In the genomic region with DNA sequence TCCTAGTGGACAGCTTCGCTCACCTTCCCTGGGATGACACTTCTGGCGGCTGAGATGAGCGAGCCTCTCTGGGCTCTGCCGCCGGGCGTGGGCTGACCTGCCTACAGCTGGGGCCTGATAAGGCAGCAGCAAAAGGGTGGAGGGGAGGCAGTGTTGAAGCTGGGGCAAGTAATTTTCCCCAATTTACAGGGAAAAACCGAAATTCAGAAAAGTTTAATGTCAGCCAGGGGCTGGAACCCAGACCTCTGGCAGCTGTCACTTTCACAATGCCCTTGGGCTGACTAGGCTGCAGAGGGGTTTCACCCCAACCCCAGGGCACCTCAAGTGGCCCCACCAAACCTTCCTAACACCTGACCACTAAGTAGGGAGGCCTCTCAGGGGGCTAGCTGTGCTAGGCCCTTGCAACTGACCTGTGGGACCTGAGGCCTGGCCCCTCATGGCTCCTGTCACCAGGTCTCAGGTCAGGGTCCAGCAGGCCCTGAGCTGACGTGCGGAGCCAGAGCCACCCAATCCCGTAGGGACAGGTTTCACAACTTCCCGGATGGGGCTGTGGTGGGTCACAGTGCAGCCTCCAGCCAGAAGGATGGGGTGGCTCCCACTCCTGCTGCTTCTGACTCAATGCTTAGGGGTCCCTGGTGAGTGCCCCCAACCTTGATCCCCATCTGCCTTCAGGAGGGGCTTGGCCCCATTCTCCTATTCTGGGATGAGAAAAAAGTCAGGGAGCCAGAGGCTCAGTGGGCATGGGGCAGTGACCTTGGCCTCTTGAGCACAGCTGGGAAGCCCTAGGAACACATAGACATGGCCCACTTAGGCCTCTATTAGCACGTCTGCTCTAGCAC, we compare ENCODE assay signal across 8 cellular contexts. TPM values are rescaled to one million over a fixed set of nuclear protein-coding genes. Genes with fewer than 3 reads are reported as not detected.
DNase-seq lines count a peak whose midpoint lies in the region; ATAC-seq and TF ChIP-seq lines count a peak whose summit lies in the region.
"Not testable (repeated sequence)": the region's sequence is repeated elsewhere in the genome, so short reads cannot be mapped to it uniquely, and the experiment has no call there.

No MANE protein-coding gene starts in this region.

- H3K14ac ChIP-seq in IMR-90 (replicated peaks; ENCODE audit: low read depth, low read length) = peak overlapping the region; percentile 85

- H3K27me3 Mint-ChIP-seq in activated CD4-positive, alpha-beta T cell treated with anti-CD3 and anti-CD28 coated beads, Interleukin-2, amount 10 ng/mL, durations not matched to agents 7 days and 5 days; neural progenitor cell (ENCODE audit: insufficient read depth, low read depth): not testable (repeated sequence)

- not testable (repeated sequence) for H3K36me3 Mint-ChIP-seq in activated CD4-positive, alpha-beta T cell treated with anti-CD3 and anti-CD28 coated beads, Interleukin-2, amount 10 ng/mL, durations not matched to agents 7 days and 5 days (ENCODE audit: low read depth); neural progenitor cell

- H4K91ac ChIP-seq in IMR-90 (ENCODE audit: insufficient read depth, low read depth, low read length) = peak overlapping the region; percentile 95

- not testable (repeated sequence) for TF ChIP-seq RAD21 in IMR-90 (IDR thresholded peaks at IDR 0.05; ENCODE audit: low read length)

- H3K4me1 ChIP-seq in HAP-1 (peaks cover 12% of the 10 kb centered on the region), right atrium auricular region (peaks cover 0 to 43% of the 10 kb centered on the region in 2 donors), testis (peaks cover 27% of the 10 kb centered on the region)
- not testable (repeated sequence) for H3K4me1 ChIP-seq in IMR-90 (ENCODE audit: control insufficient read depth, insufficient read depth, low read length); neural progenitor cell

- intact Hi-C loops in IMR-90 (cut with micrococcal nuclease); testis (cut with DNase I; ENCODE audit: low total_unique reads): not testable (repeated sequence)

- H3K4me3 Mint-ChIP-seq in activated CD4-positive, alpha-beta T cell treated with anti-CD3 and anti-CD28 coated beads, Interleukin-2, amount 10 ng/mL, durations not matched to agents 7 days and 5 days; neural progenitor cell: not testable (repeated sequence)

- not testable (repeated sequence) for TF ChIP-seq POLR2A in IMR-90 (IDR thresholded peaks at IDR 0.05; ENCODE audit: low read depth, low read length); testis (IDR thresholded peaks at IDR 0.05)

- no CpG with 5 or more reads among the region's 12 CpGs for WGBS in IMR-90 (ENCODE audit: extremely low coverage in 2 of 2, insufficient read length in 1 of 2), 2 experiments
- 53 to 57% methylated on average over 12 of the region's 12 CpGs for WGBS in testis, 2 donors

- H2BK120ac ChIP-seq in IMR-90 (ENCODE audit: low read depth, low read length) = peak overlapping the region; percentile 13; the same call in 1 of the 2 replicates

- dilution Hi-C loops in IMR-90 (cut with HindIII; ENCODE audit: low sequenced_read_pairs, unreplicated experiment) = not testable (repeated sequence)

- H3K4me2 ChIP-seq in IMR-90 (ENCODE audit: low read depth, low read length) (peak overlapping the region; percentile 87), neural progenitor cell (peak overlapping the region; percentile 79)

- peak overlapping the region; percentile 91 for H3K4ac ChIP-seq in IMR-90 (ENCODE audit: low read depth, low read length)

- H3K4me1 Mint-ChIP-seq in activated CD4-positive, alpha-beta T cell treated with anti-CD3 and anti-CD28 coated beads, Interleukin-2, amount 10 ng/mL, durations not matched to agents 7 days and 5 days; neural progenitor cell: not testable (repeated sequence)

- peak overlapping the region; percentile 99 for H4K5ac ChIP-seq in IMR-90 (ENCODE audit: low read depth, low read length)

- not testable (repeated sequence) for H3K9me3 Mint-ChIP-seq in activated CD4-positive, alpha-beta T cell treated with anti-CD3 and anti-CD28 coated beads, Interleukin-2, amount 10 ng/mL, durations not matched to agents 7 days and 5 days; neural progenitor cell

- peaks cover 13 to 32% of the 10 kb centered on the region in 2 experiments for H3K79me1 ChIP-seq in IMR-90 (ENCODE audit: low read depth in 1 of 2, low read length in 2 of 2)

- peak overlapping the region; percentile 14; the same call in 1 of the 2 replicates for H3K23ac ChIP-seq in IMR-90 (ENCODE audit: low read depth, low read length)

- H3K9me1 ChIP-seq in IMR-90 (ENCODE audit: insufficient read depth, low read length) = not testable (repeated sequence)

- H3K27ac ChIP-seq in IMR-90 (ENCODE audit: insufficient read depth, low read length) (peak overlapping the region; percentile 86), cingulate gyrus (ENCODE audit: low read depth, low read length) (peak overlapping the region; percentile 96), right atrium auricular region (peak overlapping the region; percentile 81 to 83), testis (peak overlapping the region; percentile 79 to 84)
- H3K27ac ChIP-seq in neural progenitor cell = not testable (repeated sequence)

- not testable (repeated sequence) for H3K9me3 ChIP-seq in HAP-1; IMR-90 (ENCODE audit: control insufficient read depth, insufficient read depth, low read length); right atrium auricular region; neural progenitor cell (ENCODE audit: low read depth); testis

- peak overlapping the region; percentile 85 for H2BK5ac ChIP-seq in IMR-90 (ENCODE audit: low read depth, low read length, poor library complexity, severe bottlenecking)

- BruUV-seq in IMR-90 (replicated peaks; lab: Mats Ljungman, UMichigan) = not testable (repeated sequence)

- H2BK15ac ChIP-seq in IMR-90 (ENCODE audit: low read depth, low read length) = peak overlapping the region; percentile 13; the same call in 1 of the 3 replicates

- H3K18ac ChIP-seq in IMR-90 (ENCODE audit: low read depth, low read length) = peak overlapping the region; percentile 82

- not testable (repeated sequence) for ATAC-seq in IMR-90 (ENCODE audit: low read depth)

- DNase-seq in Daoy (ENCODE audit: low read depth) (peak; percentile 12), HAP-1 (ENCODE audit: low spot score in 2 of 2) (peak in 1 of 2 experiments; percentile 13), right atrium auricular region (ENCODE audit: low spot score) (peak; percentile 75), neural progenitor cell (ENCODE audit: low spot score) (peak; percentile 44), testis (peak; percentile 33)
- DNase-seq in IMR-90 = not testable (repeated sequence)
- DNase-seq in activated CD4-positive, alpha-beta T cell treated with anti-CD3 and anti-CD28 coated beads, Interleukin-2, amount 10 ng/mL, durations not matched to agents 7 days and 5 days = peak; percentile 19

- H3F3A ChIP-seq in neural progenitor cell (ENCODE audit: low read depth) = not testable (repeated sequence)

- in situ Hi-C loops in HAP-1 (cut with MboI; ENCODE audit: low sequenced_read_pairs); IMR-90 (cut with MboI; ENCODE audit: low sequenced_read_pairs): not testable (repeated sequence)

- peak overlapping the region; percentile 85 for H2AFZ ChIP-seq in IMR-90 (replicated peaks; ENCODE audit: low read length, poor library complexity)
- peak overlapping the region; percentile 91 for H2AFZ ChIP-seq in neural progenitor cell (replicated peaks)

- H2BK20ac ChIP-seq in IMR-90 (ENCODE audit: low read depth, low read length) = not testable (repeated sequence)

- H2AK9ac ChIP-seq in IMR-90 (replicated peaks; ENCODE audit: low read depth, low read length, poor library complexity) = peak overlapping the region; percentile 31

- H3K79me2 ChIP-seq in neural progenitor cell (ENCODE audit: low read depth) = peaks cover 40% of the 10 kb centered on the region

- CTCF ChIA-PET in IMR-90 (lab: Yijun Ruan, JAX) = not testable (repeated sequence)
- CTCF ChIA-PET in activated CD4-positive, alpha-beta T cell treated with anti-CD3 and anti-CD28 coated beads, Interleukin-2, amount 10 ng/mL, durations not matched to agents 7 days and 5 days (lab: Charles Lee) = interaction anchor here (0.9 to 1.2 kb wide), 2 partner anchors 82 to 259 kb away, joined by 3 to 4 read pairs; no protein-coding TSS in a partner anchor

- not testable (repeated sequence) for TF ChIP-seq CTCF in IMR-90 (conservative IDR thresholded peaks at IDR 0.05; ENCODE audit: low read depth, low read length); right atrium auricular region (IDR thresholded peaks at IDR 0.05); neural progenitor cell (IDR thresholded peaks at IDR 0.05); testis (IDR thresholded peaks at IDR 0.05)

- H2AK5ac ChIP-seq in IMR-90 (ENCODE audit: low read depth, low read length) = peak overlapping the region; percentile 21

- H4K8ac ChIP-seq in IMR-90 (ENCODE audit: low read depth in 2 of 2, low read length in 2 of 2) = peak overlapping the region; percentile 97 to 99

- H3K27me3 ChIP-seq in HAP-1 (ENCODE audit: low read depth); IMR-90 (ENCODE audit: control insufficient read depth, insufficient read depth, low read length); right atrium auricular region; testis: not testable (repeated sequence)
- peaks cover 28% of the 10 kb centered on the region for H3K27me3 ChIP-seq in neural progenitor cell

- not testable (repeated sequence) for H4K20me1 ChIP-seq in IMR-90 (ENCODE audit: insufficient read depth, low read length); neural progenitor cell (ENCODE audit: low read depth)

- H3K36me3 ChIP-seq in HAP-1 (replicated peaks); IMR-90 (ENCODE audit: control insufficient read depth, insufficient read depth, low read length); right atrium auricular region; neural progenitor cell; testis (ENCODE audit: low read depth, missing control alignments): not testable (repeated sequence)

- peak overlapping the region; percentile 98 for H3K4me3 ChIP-seq in HAP-1
- H3K4me3 ChIP-seq in IMR-90 (ENCODE audit: insufficient read depth, low read depth, low read length) = peak overlapping the region; percentile 74
- peak overlapping the region; percentile 53 to 70 for H3K4me3 ChIP-seq in right atrium auricular region
- peak overlapping the region; percentile 56 for H3K4me3 ChIP-seq in neural progenitor cell
- peak overlapping the region; percentile 79 to 84 for H3K4me3 ChIP-seq in testis

- POLR2A ChIA-PET in IMR-90 (lab: Charles Lee; ENCODE audit: unreplicated experiment); activated CD4-positive, alpha-beta T cell treated with anti-CD3 and anti-CD28 coated beads, Interleukin-2, amount 10 ng/mL, durations not matched to agents 7 days and 5 days (lab: Charles Lee): not testable (repeated sequence)

- peak overlapping the region; percentile 52; the same call in 1 of the 2 replicates for H3K56ac ChIP-seq in IMR-90 (ENCODE audit: extremely low read depth, insufficient read depth, low read length)

- H3K27ac Mint-ChIP-seq in activated CD4-positive, alpha-beta T cell treated with anti-CD3 and anti-CD28 coated beads, Interleukin-2, amount 10 ng/mL, durations not matched to agents 7 days and 5 days; neural progenitor cell: not testable (repeated sequence)

- peak overlapping the region; percentile 86 for H3K9ac ChIP-seq in IMR-90 (ENCODE audit: low read depth, low read length)
- H3K9ac ChIP-seq in neural progenitor cell = not testable (repeated sequence)

RNA-seq across cellular contexts. Expression of gene RNU1-3, which starts 21.5 kb away (rescaled TPM):
- total RNA-seq in Daoy (2014; rRNA removed; shearing (Covaris generic)) = 306 and 832 TPM in 2 replicates
- total RNA-seq in IMR-90 (2012; rRNA removed) (under 0.01 TPM in 2 replicates), right atrium auricular region (not detected), neural progenitor cell (ENCODE audit: low replicate concordance) (under 0.01 TPM in 2 replicates), testis (under 1 TPM; under 0.01 TPM)
- polyA plus RNA-seq in IMR-90 (2012; rRNA removed) (not detected in 2 replicates), testis (ENCODE audit: insufficient read depth, low read depth, low replicate concordance) (18.9 TPM)
- polyA plus RNA-seq in IMR-90 (2012; cell fraction: cytosol; rRNA removed) = not detected in 2 replicates
- polyA plus RNA-seq in IMR-90 (2012; cell fraction: nucleus; rRNA removed; ENCODE audit: low replicate concordance) = not detected in 2 replicates
- 1,000 to 10,000 TPM; 2,316 to 2,477 TPM for total RNA-seq in activated CD4-positive, alpha-beta T cell treated with anti-CD3 and anti-CD28 coated beads, Interleukin-2, amount 10 ng/mL, durations not matched to agents 7 days and 5 days

RNA-seq across cellular contexts. Expression of gene NBPF1, which starts 31.9 kb away (rescaled TPM):
- total RNA-seq in Daoy (2014; rRNA removed; shearing (Covaris generic)) = 41.5 and 42.2 TPM in 2 replicates
- total RNA-seq in IMR-90 (2012; rRNA removed) = 25.3 and 28.3 TPM in 2 replicates
- polyA plus RNA-seq in IMR-90 (2012; rRNA removed) = 17.1 and 18.8 TPM in 2 replicates
- 8.8 and 12.8 TPM in 2 replicates for polyA plus RNA-seq in IMR-90 (2012; cell fraction: cytosol; rRNA removed)
- 23.2 and 44.6 TPM in 2 replicates for polyA plus RNA-seq in IMR-90 (2012; cell fraction: nucleus; rRNA removed; ENCODE audit: low replicate concordance)
- 1 to 10 TPM; 6.7 to 7.7 TPM for total RNA-seq in activated CD4-positive, alpha-beta T cell treated with anti-CD3 and anti-CD28 coated beads, Interleukin-2, amount 10 ng/mL, durations not matched to agents 7 days and 5 days
- 10 to 100 TPM; 15.1 to 20.0 TPM for total RNA-seq in right atrium auricular region
- 54.9 and 69.9 TPM in 2 replicates for total RNA-seq in neural progenitor cell (ENCODE audit: low replicate concordance)
- total RNA-seq in testis = 100 to 1,000 TPM in 1 of 2 donors, 10 to 100 TPM in 1; 75.6 to 109 TPM
- 93.9 TPM for polyA plus RNA-seq in testis (ENCODE audit: insufficient read depth, low read depth, low replicate concordance)

Comparison
In these comparisons a context has a peak if more than half of its experiments do, and no peak if none do; other contexts are left out.
1. RNA of gene RNU1-3, which starts 21.5 kb away (total RNA-seq): 2,316 to 2,477 TPM in activated CD4-positive, alpha-beta T cell treated with anti-CD3 and anti-CD28 coated beads, Interleukin-2, amount 10 ng/mL, durations not matched to agents 7 days and 5 days and 306 to 832 TPM in Daoy; under 0.01 TPM in IMR-90, not detected in right atrium auricular region, under 0.01 TPM in neural progenitor cell and under 0.01 TPM in testis; every median in the first group is over 100 times any median in the second.
2. Peak in every context shown above with its lines, with median percentiles within 50 percentile points of each other: H3K4me3 ChIP-seq.